Comparison of ENCODE assay signal across 8 cellular contexts in genomic region chr11:60913793-60914619, GRCh38. TPM values are rescaled to one million over a fixed set of nuclear protein-coding genes. Genes with fewer than 3 reads are reported as not detected.
DNase-seq lines count a peak whose midpoint lies in the region; ATAC-seq, FAIRE-seq and TF ChIP-seq lines count a peak whose summit lies in the region.

Gene TMEM109 (plus strand): TSS chr11:60914158. CDS start chr11:60919694, 5,536 bp downstream.

- DNase-seq in ACHN, result peak; percentile 84
- peak; percentile 81 for DNase-seq in NCI-H226
- peak; percentile 85 for DNase-seq in WTC11 (ENCODE audit: low spot score)
- DNase-seq in bronchial epithelial cell (ENCODE audit: low read depth), result peak; percentile 82
- peak; percentile 86 to 88 (median 87) for DNase-seq in immature natural killer cell
- peak; percentile 66 for DNase-seq in smooth muscle cell (lab: John Stamatoyannopoulos, UW; ENCODE audit: unreplicated experiment)

- peak within 1 kb of the TSS; percentile 97 for H3K4me2 ChIP-seq in smooth muscle cell

- H3K4me3 ChIP-seq in bronchial epithelial cell (ENCODE audit: low read depth, low read length), result peak within 1 kb of the TSS; percentile 81
- peak within 1 kb of the TSS; percentile 77 for H3K4me3 ChIP-seq in smooth muscle cell

- no peak for TF ChIP-seq CTCF in WTC11 (IDR thresholded peaks at IDR 0.05)
- TF ChIP-seq CTCF in bronchial epithelial cell (IDR thresholded peaks at IDR 0.05; ENCODE audit: insufficient read depth, low read length, severe bottlenecking), result no peak
- TF ChIP-seq CTCF in smooth muscle cell (IDR thresholded peaks at IDR 0.05; ENCODE audit: borderline replicate concordance, insufficient read depth, poor library complexity, severe bottlenecking), result no peak

- H3K79me2 ChIP-seq in smooth muscle cell (ENCODE audit: low read depth), result peaks cover 28% of the 10 kb centered on the region

- H4K20me1 ChIP-seq in smooth muscle cell (ENCODE audit: low read depth), result peaks cover 14% of the 10 kb centered on the region

- H3K27ac ChIP-seq in smooth muscle cell (ENCODE audit: low read depth), result peak within 1 kb of the TSS; percentile 89

- H2AFZ ChIP-seq in smooth muscle cell (ENCODE audit: low read depth), result peak within 1 kb of the TSS; percentile 97

- peaks cover 49% of the 10 kb centered on the region for H3K4me1 Mint-ChIP-seq in WTC11
- peaks cover 63 to 67% of the 10 kb centered on the region in 2 donors for H3K4me1 Mint-ChIP-seq in immature natural killer cell

- H3K36me3 ChIP-seq in bronchial epithelial cell (ENCODE audit: control insufficient read depth, insufficient read depth, low read length), result no peaks in the 10 kb centered on the region
- H3K36me3 ChIP-seq in smooth muscle cell (ENCODE audit: low read depth), result no peaks in the 10 kb centered on the region

- H3K4me3 Mint-ChIP-seq in WTC11, result peak within 1 kb of the TSS; percentile 94
- peak within 1 kb of the TSS; percentile 98 to 99 (median 98) for H3K4me3 Mint-ChIP-seq in immature natural killer cell

- POLR2A ChIA-PET in WTC11 (lab: Charles Lee), result interaction anchor here (0.7 to 1.4 kb wide), 5 partner anchors 9 to 202 kb away, joined by 3 to 8 read pairs (median 4); partner anchors contain the start of gene TMEM132A

- CTCF ChIA-PET in WTC11 (lab: Charles Lee), result interaction anchor here (0.7 to 5.6 kb wide), 8 partner anchors 9 to 83 kb away, joined by 3 to 51 read pairs (median 5); partner anchors contain the start of genes CCDC86, PRPF19 and TMEM132A

- H3K4me1 ChIP-seq in smooth muscle cell (ENCODE audit: low read depth), result peaks cover 16% of the 10 kb centered on the region

- H3F3A ChIP-seq in smooth muscle cell (ENCODE audit: low read depth), result no peaks in the 10 kb centered on the region

- FAIRE-seq in bronchial epithelial cell (lab: Jason Lieb, UNC), result no peak

- H3K27ac Mint-ChIP-seq in WTC11, result peak within 1 kb of the TSS; percentile 99
- H3K27ac Mint-ChIP-seq in immature natural killer cell, result peak within 1 kb of the TSS; percentile 86 to 99 (median 94)

- H3K36me3 Mint-ChIP-seq in WTC11 (no peaks in the 10 kb centered on the region; the same call in 1 of the 2 replicates), immature natural killer cell (no peaks in the 10 kb centered on the region)

- H3K27me3 ChIP-seq in bronchial epithelial cell (ENCODE audit: control insufficient read depth, insufficient read depth, low read length) (no peaks in the 10 kb centered on the region), smooth muscle cell (ENCODE audit: low read depth) (peaks cover 6% of the 10 kb centered on the region)

- H3K9me3 ChIP-seq in smooth muscle cell (replicated peaks; ENCODE audit: low read depth), result no peaks in the 10 kb centered on the region

- in situ Hi-C loops in ACHN (cut with HindIII; ENCODE audit: low pct_ligation_motif_present, low pct_unique_long_range_greater_than_20kb, low sequenced_read_pairs), result no loop called here

- ATAC-seq in GM18870 (IDR thresholded peaks at IDR 0.05; ENCODE audit: unreplicated experiment), result peak; percentile 38
- peak; percentile 45 for ATAC-seq in HG03159 (IDR thresholded peaks at IDR 0.05; ENCODE audit: unreplicated experiment)
- peak; percentile 71 for ATAC-seq in WTC11

- H3K9ac ChIP-seq in smooth muscle cell (ENCODE audit: low read depth), result peak within 1 kb of the TSS; percentile 88

- WGBS in smooth muscle cell (ENCODE audit: low lambda C conversion rate), result under 1% methylated on average over 63 of the region's 69 CpGs

- H3K9me3 Mint-ChIP-seq in WTC11 (peaks cover 6% of the 10 kb centered on the region; the same call in 1 of the 2 replicates), immature natural killer cell (no peaks in the 10 kb centered on the region)

- H3K27me3 Mint-ChIP-seq in WTC11 (ENCODE audit: low read depth), result peaks cover 34% of the 10 kb centered on the region
- H3K27me3 Mint-ChIP-seq in immature natural killer cell (ENCODE audit: low read depth in 3 of 3), result peaks cover 6 to 9% (median 7%) of the 10 kb centered on the region in 3 donors

TF ChIP-seq in WTC11, 78 proteins besides CTCF, POLR2A, EP300 and RAD21 (continues in another document):
- TF ChIP-seq ATF6 (CRISPR knock-in tag; IDR thresholded peaks at IDR 0.05), result no peak
- TF ChIP-seq OVOL2 (CRISPR knock-in tag; IDR thresholded peaks at IDR 0.05; ENCODE audit: borderline replicate concordance), result no peak
- no peak for TF ChIP-seq ATF3 (CRISPR knock-in tag; conservative IDR thresholded peaks at IDR 0.05)
- TF ChIP-seq CREM (CRISPR knock-in tag; IDR thresholded peaks at IDR 0.05), result peak; percentile 44; the same call in 1 of the 2 replicates
- TF ChIP-seq FOXP1 (CRISPR knock-in tag; IDR thresholded peaks at IDR 0.05; ENCODE audit: borderline replicate concordance), result peak; percentile 95
- peak; percentile 55; the same call in 1 of the 2 replicates for TF ChIP-seq ATF2 (CRISPR knock-in tag; IDR thresholded peaks at IDR 0.05; ENCODE audit: borderline replicate concordance, low read depth)
- no peak for TF ChIP-seq ZNF416 (CRISPR knock-in tag; IDR thresholded peaks at IDR 0.05)
- peak; percentile 59; the same call in 1 of the 2 replicates for TF ChIP-seq ARID4B (CRISPR knock-in tag; IDR thresholded peaks at IDR 0.05; ENCODE audit: borderline replicate concordance)
- TF ChIP-seq SMAD3 (CRISPR knock-in tag; IDR thresholded peaks at IDR 0.05; ENCODE audit: borderline replicate concordance), result peak; percentile 95
- TF ChIP-seq ZBTB21 (CRISPR knock-in tag; IDR thresholded peaks at IDR 0.05; ENCODE audit: borderline replicate concordance), result peak; percentile 70; the same call in 1 of the 2 replicates
- no peak for TF ChIP-seq ZNF423 (CRISPR knock-in tag; IDR thresholded peaks at IDR 0.05)

RNA-seq across cellular contexts. Expression of gene TMEM109, which starts in this region (rescaled TPM):
- total RNA-seq in WTC11 (2021), result 24.1 to 26.8 TPM (median 25.1 TPM) in 3 replicates
- total RNA-seq in bronchial epithelial cell, result 7.6 and 7.7 TPM in 2 replicates
- polyA plus RNA-seq in immature natural killer cell, result 100 to 1,000 TPM; 292 to 631 (median 400) TPM
- 19.8 and 48.5 TPM in 2 replicates for total RNA-seq in smooth muscle cell
- polyA plus RNA-seq in smooth muscle cell, result 99.7 and 107 TPM in 2 replicates

Comparison
In these comparisons a context has a peak if more than half of its experiments do, and no peak if none do; other contexts are left out.
1. Peak in every context shown above with its lines: DNase-seq, ATAC-seq, H3K4me3 ChIP-seq and H3K27ac ChIP-seq.